1 cellular context compared by ENCODE assay signal in the genomic region with DNA sequence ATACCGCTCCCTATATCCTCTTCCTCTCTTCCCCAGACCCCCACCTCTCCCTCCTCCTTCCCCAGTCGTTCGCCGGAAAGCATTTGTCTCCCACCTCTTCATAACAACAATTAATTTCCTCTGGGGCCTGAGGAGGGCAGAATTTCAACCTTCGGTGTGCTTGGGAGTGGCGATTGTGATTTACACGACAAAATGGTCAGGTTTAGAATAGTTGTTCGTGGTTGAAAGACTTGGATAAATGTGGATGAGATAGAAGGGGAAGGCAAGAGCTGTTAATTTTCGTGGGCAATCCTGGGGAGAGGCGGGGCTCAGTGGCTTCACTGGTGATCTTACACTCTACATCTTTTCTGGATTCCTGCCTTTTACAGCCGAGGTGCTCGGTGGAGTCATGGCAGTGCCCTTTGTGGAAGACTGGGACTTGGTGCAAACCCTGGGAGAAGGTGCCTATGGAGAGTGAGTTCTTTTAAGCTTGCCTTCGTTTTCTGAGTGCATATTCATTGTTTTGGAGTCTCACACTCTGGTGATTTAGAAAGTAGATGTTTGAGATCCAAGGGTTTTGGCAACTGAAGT.
TF ChIP-seq lines count a peak whose summit lies in the region.

No MANE protein-coding gene starts in this region.

TF ChIP-seq in GM23338, 12 proteins besides CTCF, POLR2A, EP300 and RAD21 (continued from another document):
- TF ChIP-seq, protein P1, sequence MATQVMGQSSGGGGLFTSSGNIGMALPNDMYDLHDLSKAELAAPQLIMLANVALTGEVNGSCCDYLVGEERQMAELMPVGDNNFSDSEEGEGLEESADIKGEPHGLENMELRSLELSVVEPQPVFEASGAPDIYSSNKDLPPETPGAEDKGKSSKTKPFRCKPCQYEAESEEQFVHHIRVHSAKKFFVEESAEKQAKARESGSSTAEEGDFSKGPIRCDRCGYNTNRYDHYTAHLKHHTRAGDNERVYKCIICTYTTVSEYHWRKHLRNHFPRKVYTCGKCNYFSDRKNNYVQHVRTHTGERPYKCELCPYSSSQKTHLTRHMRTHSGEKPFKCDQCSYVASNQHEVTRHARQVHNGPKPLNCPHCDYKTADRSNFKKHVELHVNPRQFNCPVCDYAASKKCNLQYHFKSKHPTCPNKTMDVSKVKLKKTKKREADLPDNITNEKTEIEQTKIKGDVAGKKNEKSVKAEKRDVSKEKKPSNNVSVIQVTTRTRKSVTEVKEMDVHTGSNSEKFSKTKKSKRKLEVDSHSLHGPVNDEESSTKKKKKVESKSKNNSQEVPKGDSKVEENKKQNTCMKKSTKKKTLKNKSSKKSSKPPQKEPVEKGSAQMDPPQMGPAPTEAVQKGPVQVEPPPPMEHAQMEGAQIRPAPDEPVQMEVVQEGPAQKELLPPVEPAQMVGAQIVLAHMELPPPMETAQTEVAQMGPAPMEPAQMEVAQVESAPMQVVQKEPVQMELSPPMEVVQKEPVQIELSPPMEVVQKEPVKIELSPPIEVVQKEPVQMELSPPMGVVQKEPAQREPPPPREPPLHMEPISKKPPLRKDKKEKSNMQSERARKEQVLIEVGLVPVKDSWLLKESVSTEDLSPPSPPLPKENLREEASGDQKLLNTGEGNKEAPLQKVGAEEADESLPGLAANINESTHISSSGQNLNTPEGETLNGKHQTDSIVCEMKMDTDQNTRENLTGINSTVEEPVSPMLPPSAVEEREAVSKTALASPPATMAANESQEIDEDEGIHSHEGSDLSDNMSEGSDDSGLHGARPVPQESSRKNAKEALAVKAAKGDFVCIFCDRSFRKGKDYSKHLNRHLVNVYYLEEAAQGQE (IDR thresholded peaks at IDR 0.05; ENCODE audit: unreplicated experiment): no peak
